Comparison of ENCODE assay signal across 7 cellular contexts in genomic region chr20:53084408-53084997, GRCh38.
"Had no signal": no experiment of that assay in that cellular context is flagged by ENCODE, and none has a peak within 500 bp of the region (broad histone marks: within the 10 kb centered on the region; RNA-seq: fewer than 3 reads in every experiment).

No MANE protein-coding gene starts in this region.

- H3K4me3 Mint-ChIP-seq: H9, IgD-negative memory B cell had no signal

- H3K9me3 Mint-ChIP-seq: H9 had no signal

- FAIRE-seq: HTR-8/SVneo had no signal

- H3K36me3 Mint-ChIP-seq: IgD-negative memory B cell had no signal

- H3K27ac ChIP-seq: GM23248 had no signal

- H3K4me3 ChIP-seq: GM23248 had no signal

- DNase-seq: GM23248, GOT3, H9, HCEC 1CT, KG1 had no signal

- H2AFZ ChIP-seq: GM23248 had no signal

- H3K9ac ChIP-seq: GM23248 had no signal

- H3K27ac Mint-ChIP-seq: H9, IgD-negative memory B cell had no signal
